In genomic region chr6:137664183-137664582, GRCh38 we compare ENCODE assay signal across 26 cellular contexts.
"Had no signal": no experiment of that assay in that cellular context is flagged by ENCODE, and none has a peak within 500 bp of the region (broad histone marks: within the 10 kb centered on the region; RNA-seq: fewer than 3 reads in every experiment).

No MANE protein-coding gene starts in this region.

- H3K4me1 Mint-ChIP-seq: brain, WTC11 had no signal

- H3K36me3 Mint-ChIP-seq: activated CD4-positive, alpha-beta memory T cell treated with anti-CD3 and anti-CD28 coated beads for 36 hours; activated naive CD4-positive, alpha-beta T cell treated with anti-CD3 and anti-CD28 coated beads, Interleukin-2, amount 10 ng/mL, durations not matched to agents 7 days and 5 days; activated naive CD4-positive, alpha-beta T cell treated with anti-CD3 and anti-CD28 coated beads, Interleukin-2, amount 50 U/mL, for 72 hours; brain; WTC11 had no signal

- H3K27ac Mint-ChIP-seq: activated CD4-positive, alpha-beta memory T cell treated with anti-CD3 and anti-CD28 coated beads for 36 hours; activated CD4-positive, alpha-beta T cell treated with anti-CD3 and anti-CD28 coated beads, Interleukin-2, amount 10 ng/mL, durations not matched to agents 24 days and 14 days; activated CD8-positive, alpha-beta T cell treated with anti-CD3 and anti-CD28 coated beads, Interleukin-2, amount 10 ng/mL, durations not matched to agents 7 days and 5 days; activated naive CD4-positive, alpha-beta T cell treated with anti-CD3 and anti-CD28 coated beads, Interleukin-2, amount 10 ng/mL, durations not matched to agents 7 days and 5 days; activated naive CD4-positive, alpha-beta T cell treated with anti-CD3 and anti-CD28 coated beads, Interleukin-2, amount 50 U/mL, for 72 hours; activated naive CD8-positive, alpha-beta T cell treated with anti-CD3 and anti-CD28 coated beads, Interleukin-2, amount 10 ng/mL, durations not matched to agents 7 days and 5 days; activated T-helper 1 cell treated with anti-CD3 and anti-CD28 coated beads, Interleukin-12 subunit alpha, Interleukin-12 subunit beta, Interleukin-2, Interleukin-4 antibody, amounts not matched to agents 30 ng/mL and 10 ng/mL and 1 ng/mL, durations not matched to agents 14 hours and 24 hours and 36 hours; brain; WTC11 had no signal

- H3K9me3 ChIP-seq: ascending aorta, breast epithelium, colonic mucosa, esophagus squamous epithelium had no signal

- DNase-seq: activated CD4-positive, alpha-beta memory T cell treated with anti-CD3 and anti-CD28 coated beads for 36 hours; activated CD4-positive, alpha-beta T cell treated with anti-CD3 and anti-CD28 coated beads, Interleukin-2, amount 10 ng/mL, durations not matched to agents 24 days and 14 days; activated CD8-positive, alpha-beta T cell treated with anti-CD3 and anti-CD28 coated beads, Interleukin-2, amount 10 ng/mL, durations not matched to agents 7 days and 5 days; activated gamma-delta T cell; activated naive CD4-positive, alpha-beta T cell; activated naive CD4-positive, alpha-beta T cell treated with anti-CD3 and anti-CD28 coated beads, Interleukin-2, amount 10 ng/mL, durations not matched to agents 7 days and 5 days; activated naive CD8-positive, alpha-beta T cell treated with anti-CD3 and anti-CD28 coated beads, Interleukin-2, amount 10 ng/mL, durations not matched to agents 7 days and 5 days; activated T-cell treated with anti-CD3 and anti-CD28 coated beads, Interleukin-2, amount 50 U/mL, for 1 hour; central memory CD4-positive, alpha-beta T cell; cerebellar nuclear complex; colonic mucosa; effector CD8-positive, alpha-beta T cell; esophagus squamous epithelium; foreskin fibroblast; head of caudate nucleus; T-helper 2 cell had no signal

- ATAC-seq: activated CD4-positive, CD25-positive, alpha-beta regulatory T cell treated with anti-CD3 and anti-CD28 coated beads, Interleukin-2, amount 50 U/mL, for 24 hours; activated CD8-positive, alpha-beta T cell treated with anti-CD3 and anti-CD28 coated beads, Interleukin-2, amount 10 ng/mL, durations not matched to agents 7 days and 5 days; activated naive CD4-positive, alpha-beta T cell treated with anti-CD3 and anti-CD28 coated beads, Interleukin-2, amount 50 U/mL, for 72 hours; WTC11 had no signal

- H3K4me1 ChIP-seq: ascending aorta, breast epithelium, esophagus squamous epithelium had no signal

- H3K27ac ChIP-seq: ascending aorta, breast epithelium, cardiac muscle cell, colonic mucosa, epithelial cell of prostate, esophagus squamous epithelium, VCaP had no signal

- H3K9me3 Mint-ChIP-seq: activated CD4-positive, alpha-beta memory T cell treated with anti-CD3 and anti-CD28 coated beads for 36 hours; activated CD4-positive, alpha-beta T cell treated with anti-CD3 and anti-CD28 coated beads, Interleukin-2, amount 10 ng/mL, durations not matched to agents 24 days and 14 days; activated naive CD4-positive, alpha-beta T cell treated with anti-CD3 and anti-CD28 coated beads, Interleukin-2, amount 10 ng/mL, durations not matched to agents 7 days and 5 days; activated naive CD4-positive, alpha-beta T cell treated with anti-CD3 and anti-CD28 coated beads, Interleukin-2, amount 50 U/mL, for 72 hours; activated naive CD8-positive, alpha-beta T cell treated with anti-CD3 and anti-CD28 coated beads, Interleukin-2, amount 10 ng/mL, durations not matched to agents 7 days and 5 days; activated T-helper 1 cell treated with anti-CD3 and anti-CD28 coated beads, Interleukin-12 subunit alpha, Interleukin-12 subunit beta, Interleukin-2, Interleukin-4 antibody, amounts not matched to agents 30 ng/mL and 10 ng/mL and 1 ng/mL, durations not matched to agents 14 hours and 24 hours and 36 hours; brain; WTC11 had no signal

- H3K27me3 ChIP-seq: ascending aorta, breast epithelium, cardiac muscle cell, colonic mucosa, esophagus squamous epithelium had no signal

- H3K36me3 ChIP-seq: ascending aorta, breast epithelium, cardiac muscle cell, colonic mucosa, esophagus squamous epithelium had no signal

- H3K4me3 Mint-ChIP-seq: activated CD4-positive, alpha-beta memory T cell treated with anti-CD3 and anti-CD28 coated beads for 36 hours; activated CD4-positive, alpha-beta T cell treated with anti-CD3 and anti-CD28 coated beads, Interleukin-2, amount 10 ng/mL, durations not matched to agents 24 days and 14 days; activated CD8-positive, alpha-beta T cell treated with anti-CD3 and anti-CD28 coated beads, Interleukin-2, amount 10 ng/mL, durations not matched to agents 7 days and 5 days; activated naive CD4-positive, alpha-beta T cell treated with anti-CD3 and anti-CD28 coated beads, Interleukin-2, amount 10 ng/mL, durations not matched to agents 7 days and 5 days; activated naive CD8-positive, alpha-beta T cell treated with anti-CD3 and anti-CD28 coated beads, Interleukin-2, amount 10 ng/mL, durations not matched to agents 7 days and 5 days; activated T-helper 1 cell treated with anti-CD3 and anti-CD28 coated beads, Interleukin-12 subunit alpha, Interleukin-12 subunit beta, Interleukin-2, Interleukin-4 antibody, amounts not matched to agents 30 ng/mL and 10 ng/mL and 1 ng/mL, durations not matched to agents 14 hours and 24 hours and 36 hours; brain; WTC11 had no signal

- H3K4me3 ChIP-seq: ascending aorta, breast epithelium, cardiac muscle cell, colonic mucosa, esophagus squamous epithelium had no signal

- H3K27me3 Mint-ChIP-seq: activated naive CD8-positive, alpha-beta T cell treated with anti-CD3 and anti-CD28 coated beads, Interleukin-2, amount 10 ng/mL, durations not matched to agents 7 days and 5 days; brain had no signal
